8 cellular contexts compared by ENCODE assay signal in genomic region chr12:111597731-111598636, GRCh38. TPM values are rescaled to one million over a fixed set of nuclear protein-coding genes. Genes with fewer than 3 reads are reported as not detected.
A peak's percentile ranks its signal among the peaks of the same experiment; 100 is the strongest.
DNase-seq lines count a peak whose midpoint lies in the region; FAIRE-seq and TF ChIP-seq lines count a peak whose summit lies in the region.

No MANE protein-coding gene starts in this region.

- FAIRE-seq in H54 (lab: Jason Lieb, UNC), result no peak

- no peak for TF ChIP-seq CTCF in epithelial cell of proximal tubule (conservative IDR thresholded peaks at IDR 0.05; ENCODE audit: low read depth, low read length)

- TF ChIP-seq POLR2A in H54 (IDR thresholded peaks at IDR 0.05; ENCODE audit: low read depth, low read length), result no peak

- DNase-seq in EL (peak; percentile 36), H54 (ENCODE audit: insufficient read length, low spot score) (peak; percentile 50), NCI-H146 (lab: John Stamatoyannopoulos, UW) (peak; percentile 53), activated T-cell treated with anti-CD3 and anti-CD28 coated beads for 4 hours (peak; percentile 10), epithelial cell of proximal tubule (ENCODE audit: low read depth) (no peak), mucosa of gallbladder (ENCODE audit: low spot score) (peak; percentile 35), substantia nigra (lab: John Stamatoyannopoulos, UW) (peak in 47 of 49 donors; percentile 12 to 87 (median 50)), NCI-H128 (lab: John Stamatoyannopoulos, UW; ENCODE audit: unreplicated experiment) (no peak)

- peak overlapping the region; percentile 98 for H3K4me3 ChIP-seq in epithelial cell of proximal tubule (ENCODE audit: low read depth, low read length)

- H3K27ac ChIP-seq in substantia nigra (ENCODE audit: low read depth, low read length, poor library complexity, severe bottlenecking), result peak overlapping the region; percentile 93

RNA-seq across cellular contexts. Expression of gene ATXN2, which starts 1.1 kb away (rescaled TPM):
- 14.2 and 17.7 TPM in 2 replicates for total RNA-seq in epithelial cell of proximal tubule
- 63.9 TPM for total RNA-seq in mucosa of gallbladder

Comparison
In these comparisons a context has a peak if more than half of its experiments do, and no peak if none do; other contexts are left out.
1. DNase-seq: peak in EL (single experiment), H54 (single experiment), NCI-H146 (single experiment), activated T-cell treated with anti-CD3 and anti-CD28 coated beads for 4 hours (single experiment), mucosa of gallbladder (single experiment) and substantia nigra (47 of 49); none in epithelial cell of proximal tubule (single experiment) and NCI-H128 (single experiment).